18 cellular contexts compared by ENCODE assay signal in the genomic region with DNA sequence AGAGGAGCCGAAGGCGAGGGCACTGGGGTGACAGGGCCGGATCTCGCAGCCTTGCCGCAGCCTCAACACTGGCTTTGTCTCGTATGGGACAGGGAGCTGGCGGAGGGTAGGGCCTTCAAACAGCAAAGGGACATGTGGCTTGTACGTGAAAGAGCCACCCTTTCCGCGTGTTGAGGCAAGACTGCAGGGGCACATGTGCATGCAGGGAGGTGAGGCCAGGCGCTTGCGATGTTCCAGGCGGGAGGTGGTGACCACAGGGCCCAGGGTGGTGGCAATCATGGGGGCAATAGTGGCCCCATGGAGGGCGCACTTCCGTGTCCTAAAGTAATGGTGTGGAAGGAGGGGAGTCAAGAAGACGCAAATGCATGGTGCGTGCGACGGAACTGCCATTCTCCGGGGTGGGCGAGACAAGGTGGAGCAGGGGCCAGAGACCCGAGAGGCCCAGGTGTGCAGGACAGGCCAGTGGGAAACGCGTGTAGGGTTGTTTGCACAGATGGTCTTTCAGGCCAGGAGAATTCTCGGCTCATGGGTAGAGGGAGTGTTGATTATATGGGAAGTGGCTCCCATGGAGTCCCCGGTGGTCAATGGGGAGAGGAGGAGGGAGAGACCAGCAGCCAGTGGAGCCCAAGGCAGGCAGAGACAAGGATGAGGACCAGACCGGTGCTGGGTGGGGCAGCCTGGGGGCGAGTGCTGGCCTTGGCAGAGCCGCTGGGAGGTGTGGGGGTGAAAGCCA. TPM values are rescaled to one million over a fixed set of nuclear protein-coding genes. Genes with fewer than 3 reads are reported as not detected.
A peak's percentile ranks its signal among the peaks of the same experiment; 100 is the strongest.
DNase-seq lines count a peak whose midpoint lies in the region; ATAC-seq and TF ChIP-seq lines count a peak whose summit lies in the region.
"Had no signal": no experiment of that assay in that cellular context is flagged by ENCODE, and none has a peak within 500 bp of the region (broad histone marks: within the 10 kb centered on the region; RNA-seq: fewer than 3 reads in every experiment).

No MANE protein-coding gene starts in this region.

- H2BK12ac ChIP-seq in mesenchymal stem cell (ENCODE audit: low read length in 2 of 2): peak overlapping the region; percentile 21 to 25

- H3K27ac ChIP-seq in colonic mucosa: no peak overlapping the region
- no peak overlapping the region for H3K27ac ChIP-seq in mesenchymal stem cell (ENCODE audit: low read length, poor library complexity, severe bottlenecking)
- no peak overlapping the region for H3K27ac ChIP-seq in sigmoid colon
- H3K27ac ChIP-seq in RWPE1: no peak overlapping the region
- H3K27ac ChIP-seq: KMS-11, PC-9 had no signal

- no peak overlapping the region for H2BK15ac ChIP-seq in mesenchymal stem cell (ENCODE audit: low read depth, poor library complexity, severe bottlenecking)

- no peak overlapping the region for H3K14ac ChIP-seq in mesenchymal stem cell (ENCODE audit: low read length in 2 of 2)

- H2BK5ac ChIP-seq in mesenchymal stem cell (ENCODE audit: low read depth, low read length, poor library complexity, severe bottlenecking): no peak overlapping the region

- H3K18ac ChIP-seq in mesenchymal stem cell (ENCODE audit: low read depth in 1 of 2, low read length in 2 of 2): peak overlapping the region in 1 of 2 experiments; percentile 6

- H3K4me1 ChIP-seq in colonic mucosa: no peaks in the 10 kb centered on the region
- H3K4me1 ChIP-seq in mesenchymal stem cell (ENCODE audit: control insufficient read depth, insufficient read depth, low read depth, low read length): peaks cover 2% of the 10 kb centered on the region
- no peaks in the 10 kb centered on the region for H3K4me1 ChIP-seq in sigmoid colon

- H3K27me3 ChIP-seq in colonic mucosa (no peaks in the 10 kb centered on the region), mesenchymal stem cell (ENCODE audit: control insufficient read depth in 1 of 2, insufficient read depth in 1 of 2, low read length in 2 of 2) (peaks cover 16 to 36% of the 10 kb centered on the region in 2 experiments), sigmoid colon (no peaks in the 10 kb centered on the region)
- H3K27me3 ChIP-seq: MG63 had no signal

- H3K9me3 ChIP-seq in colonic mucosa (no peaks in the 10 kb centered on the region), mesenchymal stem cell (ENCODE audit: control insufficient read depth, low read length) (peaks cover 4% of the 10 kb centered on the region), sigmoid colon (no peaks in the 10 kb centered on the region)
- H3K9me3 ChIP-seq: MG63 had no signal

- 95% methylated on average over 29 of the region's 29 CpGs for WGBS in mesenchymal stem cell
- 93 to 94% methylated on average over 29 of the region's 29 CpGs for WGBS in sigmoid colon, 2 donors

- H4K8ac ChIP-seq in mesenchymal stem cell (ENCODE audit: low read length): no peak overlapping the region

- H3K4ac ChIP-seq in mesenchymal stem cell (ENCODE audit: low read depth in 1 of 2, low read length in 2 of 2): no peak overlapping the region

- no peak for TF ChIP-seq EP300 in sigmoid colon (IDR thresholded peaks at IDR 0.05)

- TF ChIP-seq CTCF in colonic mucosa (IDR thresholded peaks at IDR 0.05) (no peak), sigmoid colon (IDR thresholded peaks at IDR 0.05) (no peak), RWPE1 (conservative IDR thresholded peaks at IDR 0.05; ENCODE audit: low read depth) (no peak)

- H3K4me3 ChIP-seq in colonic mucosa (no peak overlapping the region), mesenchymal stem cell (ENCODE audit: insufficient read depth in 1 of 2, low read depth in 1 of 2, low read length in 2 of 2) (no peak overlapping the region), sigmoid colon (no peak overlapping the region)
- H3K4me3 ChIP-seq: MG63, PC-9 had no signal

- H2AK5ac ChIP-seq in mesenchymal stem cell (ENCODE audit: low read length, severe bottlenecking): no peak overlapping the region

- no peak for ATAC-seq in GM21381 (IDR thresholded peaks at IDR 0.05; ENCODE audit: unreplicated experiment)

- H3K9ac ChIP-seq in colonic mucosa (ENCODE audit: low read depth in 2 of 2, low read length in 2 of 2) (no peak overlapping the region), mesenchymal stem cell (ENCODE audit: low read length) (no peak overlapping the region)
- H3K9ac ChIP-seq: KMS-11 had no signal

- no peak overlapping the region for H3K23ac ChIP-seq in mesenchymal stem cell (ENCODE audit: low read length in 2 of 2)

- H2BK120ac ChIP-seq in mesenchymal stem cell (ENCODE audit: low read depth, low read length): peak overlapping the region; percentile 11

- peak overlapping the region; percentile 78 for H4K91ac ChIP-seq in mesenchymal stem cell (ENCODE audit: low read length)

- H2AFZ ChIP-seq in mesenchymal stem cell (ENCODE audit: low read depth, low read length): no peak overlapping the region
- H2AFZ ChIP-seq: PC-9 had no signal

- H3K79me1 ChIP-seq in mesenchymal stem cell (replicated peaks; ENCODE audit: low read length, poor library complexity, severe bottlenecking): no peaks in the 10 kb centered on the region

- CTCF ChIA-PET in RWPE1 (lab: Yijun Ruan, JAX): no interaction called here

- intact Hi-C loops in colonic mucosa (cut with DNase I) (no loop called here), sigmoid colon (cut with DNase I) (no loop called here)

- TF ChIP-seq POLR2A in sigmoid colon (IDR thresholded peaks at IDR 0.05): no peak

- DNase-seq in HuH-7.5 (ENCODE audit: low spot score) (peak; percentile 15), colonic mucosa (peak; percentile 13), mesenchymal stem cell (no peak), sigmoid colon (peak; percentile 33), RWPE1 (ENCODE audit: low spot score) (no peak), dermis blood vessel endothelial cell (no peak)
- DNase-seq: CD4-positive, CD25-positive, alpha-beta regulatory T cell; EL; HCEC 1CT; MG63; NCI-H1092; NCI-H146; NCI-H2081; NCI-H510A; NCI-H82; PC-9 had no signal

- H3K4me2 ChIP-seq in mesenchymal stem cell (ENCODE audit: low read length, poor library complexity, severe bottlenecking): no peak overlapping the region
- H3K4me2 ChIP-seq: KMS-11, PC-9 had no signal

- POLR2A ChIA-PET in RWPE1 (lab: Yijun Ruan, JAX; ENCODE audit: low non-redundant PET): no interaction called here

- H3K36me3 ChIP-seq in colonic mucosa (no peaks in the 10 kb centered on the region), mesenchymal stem cell (ENCODE audit: control insufficient read depth in 1 of 2, insufficient read depth in 2 of 2, low read depth in 1 of 2, low read length in 2 of 2) (no peaks in the 10 kb centered on the region), sigmoid colon (no peaks in the 10 kb centered on the region)
- H3K36me3 ChIP-seq: MG63 had no signal

RNA-seq across cellular contexts. Expression of a gene that starts 45.8 kb away (rescaled TPM):
- total RNA-seq in colonic mucosa: 10 to 100 TPM; 29.9 to 39.5 TPM
- 49.7 TPM for polyA plus RNA-seq in mesenchymal stem cell (2013, experiment 1 of 2)
- 51.6 TPM for polyA plus RNA-seq in mesenchymal stem cell (2013, experiment 2 of 2)
- 1 to 10 TPM; 2.9 to 8.9 (median 5.2) TPM for total RNA-seq in sigmoid colon
- polyA plus RNA-seq in sigmoid colon: 10 to 100 TPM in 1 of 3 donors, 1 to 10 TPM in 2; 4.2 to 10.3 (median 7.2) TPM
- 24.0 and 24.8 TPM in 2 replicates for total RNA-seq in dermis blood vessel endothelial cell

Comparison
In these comparisons a context has a peak if more than half of its experiments do, and no peak if none do; other contexts are left out.
1. DNase-seq: peak in HuH-7.5 (single experiment), colonic mucosa (single experiment) and sigmoid colon (single experiment); none in mesenchymal stem cell (single experiment), RWPE1 (single experiment) and dermis blood vessel endothelial cell (single experiment).